In genomic region chr12:24944598-24944975, GRCh38 we compare ENCODE assay signal across 1 cellular context.
A peak's percentile ranks its signal among the peaks of the same experiment; 100 is the strongest.
TF ChIP-seq lines count a peak whose summit lies in the region.

No MANE protein-coding gene starts in this region.

TF ChIP-seq in K562, 482 proteins besides CTCF, POLR2A, EP300 and RAD21:
- no peak for TF ChIP-seq ZFX (CRISPR knock-in tag; IDR thresholded peaks at IDR 0.05)
- TF ChIP-seq GATAD2B (IDR thresholded peaks at IDR 0.05; ENCODE audit: borderline replicate concordance), result no peak
- TF ChIP-seq TCFL5 (CRISPR knock-in tag; conservative IDR thresholded peaks at IDR 0.05), result no peak
- TF ChIP-seq SRSF9 (IDR thresholded peaks at IDR 0.05; ENCODE audit: borderline replicate concordance, low read depth, low read length), result no peak
- TF ChIP-seq RBFOX2 (IDR thresholded peaks at IDR 0.05; ENCODE audit: low read depth, low read length), result peak; percentile 44; the same call in 1 of the 2 replicates
- TF ChIP-seq CEBPB (tag; IDR thresholded peaks at IDR 0.05), result peak; percentile 73
TF ChIP-seq in K562: peak in this region for 2.
